In the genomic region with DNA sequence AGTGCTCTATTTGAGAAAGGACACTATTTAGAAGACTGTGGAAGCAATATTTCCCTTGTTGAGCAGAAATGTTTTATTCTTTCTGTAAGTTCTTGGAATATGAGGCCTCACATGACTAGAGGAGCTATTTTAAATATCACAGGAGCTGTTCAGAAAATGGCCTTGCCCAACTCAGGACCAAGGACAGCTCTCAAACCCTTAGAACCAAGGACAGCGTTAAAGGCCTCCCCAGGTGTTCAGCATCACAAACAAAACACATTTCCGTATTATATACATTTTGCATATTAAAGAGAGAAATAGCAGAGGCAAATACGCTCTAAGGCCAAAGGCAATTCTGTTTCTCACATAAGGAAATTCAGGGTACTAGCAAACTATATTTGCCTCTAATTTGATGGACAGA, we compare ENCODE assay signal across 15 cellular contexts.
DNase-seq lines count a peak whose midpoint lies in the region; ATAC-seq, FAIRE-seq and TF ChIP-seq lines count a peak whose summit lies in the region.
"Had no signal": no experiment of that assay in that cellular context is flagged by ENCODE, and none has a peak within 500 bp of the region (broad histone marks: within the 10 kb centered on the region; RNA-seq: fewer than 3 reads in every experiment).

No MANE protein-coding gene starts in this region.

- H3K27ac ChIP-seq in HEK293 (ENCODE audit: extremely low read depth, low read depth, low read length): no peak overlapping the region
- H3K27ac ChIP-seq in K562 (ENCODE audit: extremely low read depth, low read depth, low read length): no peak overlapping the region
- H3K27ac ChIP-seq: testis had no signal

- DNase-seq in M059J (ENCODE audit: low read depth): peak; percentile 11
- peak; percentile 15 to 37 (median 22) for DNase-seq in K562 (ENCODE audit: extremely low read depth in 1 of 4, low spot score in 3 of 4)
- peak; percentile 22 for DNase-seq in neural crest cell (ENCODE audit: low read depth, low spot score)
- no peak for DNase-seq in NCI-H1417 (lab: John Stamatoyannopoulos, UW)
- no peak for DNase-seq in activated naive CD4-positive, alpha-beta T cell (lab: John Stamatoyannopoulos, UW)
- no peak for DNase-seq in activated T-helper 2 cell treated with anti-CD3 and anti-CD28 coated beads, Interferon-gamma antibody, Interleukin-2, Interleukin-4, amounts not matched to agents 10 μg/mL and 5 μg/mL and 100 μg/mL, durations not matched to agents 14 hours and 24 hours and 36 hours (ENCODE audit: low spot score)
- DNase-seq: activated gamma-delta T cell treated with Interleukin-2 at 50 U/mL for 16 hours; CD4-positive, CD25-positive, alpha-beta regulatory T cell; left ventricle myocardium superior; NCI-H2107; T1000; testis had no signal

- peak; percentile 37 for FAIRE-seq in K562 (lab: Jason Lieb, UNC)
- FAIRE-seq: bronchial epithelial cell had no signal

- H2AFZ ChIP-seq in K562 (ENCODE audit: low read depth, low read length): no peak overlapping the region

- H3K4me2 ChIP-seq in K562 (ENCODE audit: insufficient read depth, low read length): no peak overlapping the region

- no peak overlapping the region for H3K4me3 Mint-ChIP-seq in neural crest cell
- H3K4me3 Mint-ChIP-seq in activated T-helper 2 cell treated with anti-CD3 and anti-CD28 coated beads, Interferon-gamma antibody, Interleukin-2, Interleukin-4, amounts not matched to agents 10 μg/mL and 5 μg/mL and 100 μg/mL, durations not matched to agents 14 hours and 24 hours and 36 hours (ENCODE audit: low read depth): no peak overlapping the region
- H3K4me3 Mint-ChIP-seq: CD4-positive, CD25-positive, alpha-beta regulatory T cell had no signal

- intact Hi-C loops in K562 (cut with micrococcal nuclease): no loop called here
- intact Hi-C loops in activated T-helper 2 cell treated with anti-CD3 and anti-CD28 coated beads, Interferon-gamma antibody, Interleukin-2, Interleukin-4, amounts not matched to agents 10 μg/mL and 5 μg/mL and 100 μg/mL, durations not matched to agents 14 hours and 24 hours and 36 hours (cut with micrococcal nuclease): no loop called here

- no peaks in the 10 kb centered on the region for H3K4me1 ChIP-seq in HEK293 (ENCODE audit: control insufficient read depth, insufficient read depth, low read length)
- H3K4me1 ChIP-seq in K562 (replicated peaks in 1 of 2; ENCODE audit: control insufficient read depth in 2 of 2, insufficient read depth in 2 of 2, low read length in 2 of 2): no peaks in the 10 kb centered on the region
- H3K4me1 ChIP-seq: testis had no signal

- TF ChIP-seq RAD21 in K562 (CRISPR knock-in tag; conservative IDR thresholded peaks at IDR 0.05 in 1 of 2, IDR thresholded peaks at IDR 0.05 in 1 of 2): no peak

- TF ChIP-seq EP300 in K562 (IDR thresholded peaks at IDR 0.05; ENCODE audit: low read length): no peak

- H3K27ac Mint-ChIP-seq in neural crest cell (ENCODE audit: unreplicated experiment): no peak overlapping the region
- H3K27ac Mint-ChIP-seq in activated T-helper 2 cell treated with anti-CD3 and anti-CD28 coated beads, Interferon-gamma antibody, Interleukin-2, Interleukin-4, amounts not matched to agents 10 μg/mL and 5 μg/mL and 100 μg/mL, durations not matched to agents 14 hours and 24 hours and 36 hours: no peak overlapping the region
- H3K27ac Mint-ChIP-seq: CD4-positive, CD25-positive, alpha-beta regulatory T cell had no signal

- peaks cover 19% of the 10 kb centered on the region for H3K4me1 Mint-ChIP-seq in neural crest cell
- H3K4me1 Mint-ChIP-seq in activated T-helper 2 cell treated with anti-CD3 and anti-CD28 coated beads, Interferon-gamma antibody, Interleukin-2, Interleukin-4, amounts not matched to agents 10 μg/mL and 5 μg/mL and 100 μg/mL, durations not matched to agents 14 hours and 24 hours and 36 hours (ENCODE audit: low read depth): no peaks in the 10 kb centered on the region
- H3K4me1 Mint-ChIP-seq: CD4-positive, CD25-positive, alpha-beta regulatory T cell had no signal

- H3K9me3 ChIP-seq in HEK293 (ENCODE audit: control insufficient read depth, insufficient read depth, low read depth, low read length): no peaks in the 10 kb centered on the region
- no peaks in the 10 kb centered on the region for H3K9me3 ChIP-seq in K562 (replicated peaks; ENCODE audit: control insufficient read depth, insufficient read depth, low read depth, low read length)
- H3K9me3 ChIP-seq: testis had no signal

- H3K9me3 Mint-ChIP-seq in neural crest cell: no peaks in the 10 kb centered on the region
- H3K9me3 Mint-ChIP-seq in activated T-helper 2 cell treated with anti-CD3 and anti-CD28 coated beads, Interferon-gamma antibody, Interleukin-2, Interleukin-4, amounts not matched to agents 10 μg/mL and 5 μg/mL and 100 μg/mL, durations not matched to agents 14 hours and 24 hours and 36 hours: no peaks in the 10 kb centered on the region

- no peaks in the 10 kb centered on the region for H4K20me1 ChIP-seq in K562 (replicated peaks; ENCODE audit: control insufficient read depth, insufficient read depth, low read length)

- H3K4me3 ChIP-seq in HEK293 (ENCODE audit: low read depth, low read length) (no peak overlapping the region), K562 (no peak overlapping the region)
- H3K4me3 ChIP-seq: testis had no signal

- in situ Hi-C loops in K562 (cut with MboI): no loop called here

- TF ChIP-seq CTCF in HEK293 (tag by site-specific recombination; IDR thresholded peaks at IDR 0.05): no peak
- TF ChIP-seq CTCF in K562 (IDR thresholded peaks at IDR 0.05 in 2 of 3, conservative IDR thresholded peaks at IDR 0.05 in 1 of 3; ENCODE audit: insufficient read depth in 2 of 3, low read depth in 1 of 3, low read length in 3 of 3): no peak
- TF ChIP-seq CTCF in neural crest cell (conservative IDR thresholded peaks at IDR 0.05): no peak

- WGBS in K562 (ENCODE audit: insufficient coverage, low coverage, missing lambda C conversion rate): 0% methylated on average over 3 of the region's 3 CpGs

- POLR2A ChIA-PET in HEK293 (lab: Yijun Ruan, JAX): interaction anchor here (0.6 kb wide), 3 partner anchors 51 to 208 kb away, joined by 3 to 4 read pairs (median 4); no protein-coding TSS in a partner anchor
- POLR2A ChIA-PET in K562 (lab: Yijun Ruan, JAX): interaction anchor here (1.1 kb wide), 1 partner anchor 17 kb away, joined by 5 read pairs; no protein-coding TSS in a partner anchor

- H3K36me3 ChIP-seq in HEK293 (ENCODE audit: control insufficient read depth in 2 of 2, insufficient read depth in 1 of 2, low read length in 2 of 2) (no peaks in the 10 kb centered on the region), K562 (ENCODE audit: control insufficient read depth, insufficient read depth, low read length) (no peaks in the 10 kb centered on the region)

- BruUV-seq in K562 (replicated peaks; lab: Mats Ljungman, UMichigan): no TSS peak

- no peaks in the 10 kb centered on the region for H3K36me3 Mint-ChIP-seq in neural crest cell (ENCODE audit: low read depth)
- no peaks in the 10 kb centered on the region for H3K36me3 Mint-ChIP-seq in activated T-helper 2 cell treated with anti-CD3 and anti-CD28 coated beads, Interferon-gamma antibody, Interleukin-2, Interleukin-4, amounts not matched to agents 10 μg/mL and 5 μg/mL and 100 μg/mL, durations not matched to agents 14 hours and 24 hours and 36 hours (ENCODE audit: low read depth)
- H3K36me3 Mint-ChIP-seq: CD4-positive, CD25-positive, alpha-beta regulatory T cell had no signal

- no peaks in the 10 kb centered on the region for H3K9me1 ChIP-seq in K562 (ENCODE audit: control insufficient read depth, insufficient read depth, low read length)

- no peak for ATAC-seq in K562
- ATAC-seq: left ventricle myocardium superior, Panc1 had no signal

- no peak for TF ChIP-seq POLR2A in K562 (conservative IDR thresholded peaks at IDR 0.05)

- H3K9ac ChIP-seq in K562 (ENCODE audit: insufficient read depth in 1 of 2, low read depth in 2 of 2, low read length in 2 of 2): no peak overlapping the region

- H3K27me3 ChIP-seq in K562 (ENCODE audit: control insufficient read depth in 2 of 2, insufficient read depth in 2 of 2, low read length in 2 of 2): no peaks in the 10 kb centered on the region
- H3K27me3 ChIP-seq: testis had no signal

- no peaks in the 10 kb centered on the region for H3K79me2 ChIP-seq in K562 (ENCODE audit: control insufficient read depth, insufficient read depth, low read length)

- no peaks in the 10 kb centered on the region for H3K27me3 Mint-ChIP-seq in neural crest cell (ENCODE audit: low read depth)
- no peaks in the 10 kb centered on the region for H3K27me3 Mint-ChIP-seq in activated T-helper 2 cell treated with anti-CD3 and anti-CD28 coated beads, Interferon-gamma antibody, Interleukin-2, Interleukin-4, amounts not matched to agents 10 μg/mL and 5 μg/mL and 100 μg/mL, durations not matched to agents 14 hours and 24 hours and 36 hours (ENCODE audit: low read depth)
- H3K27me3 Mint-ChIP-seq: CD4-positive, CD25-positive, alpha-beta regulatory T cell had no signal

- CTCF ChIA-PET in HEK293 (lab: Yijun Ruan, JAX): interaction anchor here (0.7 kb wide), 1 partner anchor 20 kb away, joined by 3 read pairs; no protein-coding TSS in a partner anchor
- CTCF ChIA-PET in K562 (lab: Yijun Ruan, JAX; ENCODE audit: low intra/inter-chr PET ratio): no interaction called here

TF ChIP-seq in HEK293, 187 proteins besides CTCF, POLR2A, EP300 and RAD21 (continues in another document):
- TF ChIP-seq ZNF514 (tag by site-specific recombination; IDR thresholded peaks at IDR 0.05): no peak

TF ChIP-seq in K562, 482 proteins besides CTCF, POLR2A, EP300 and RAD21 (continues in another document):
- TF ChIP-seq MIER1 (IDR thresholded peaks at IDR 0.05; ENCODE audit: low read depth) (peak; percentile 87), NFRKB (IDR thresholded peaks at IDR 0.05; ENCODE audit: low read depth) (no peak)
- TF ChIP-seq, protein P1, sequence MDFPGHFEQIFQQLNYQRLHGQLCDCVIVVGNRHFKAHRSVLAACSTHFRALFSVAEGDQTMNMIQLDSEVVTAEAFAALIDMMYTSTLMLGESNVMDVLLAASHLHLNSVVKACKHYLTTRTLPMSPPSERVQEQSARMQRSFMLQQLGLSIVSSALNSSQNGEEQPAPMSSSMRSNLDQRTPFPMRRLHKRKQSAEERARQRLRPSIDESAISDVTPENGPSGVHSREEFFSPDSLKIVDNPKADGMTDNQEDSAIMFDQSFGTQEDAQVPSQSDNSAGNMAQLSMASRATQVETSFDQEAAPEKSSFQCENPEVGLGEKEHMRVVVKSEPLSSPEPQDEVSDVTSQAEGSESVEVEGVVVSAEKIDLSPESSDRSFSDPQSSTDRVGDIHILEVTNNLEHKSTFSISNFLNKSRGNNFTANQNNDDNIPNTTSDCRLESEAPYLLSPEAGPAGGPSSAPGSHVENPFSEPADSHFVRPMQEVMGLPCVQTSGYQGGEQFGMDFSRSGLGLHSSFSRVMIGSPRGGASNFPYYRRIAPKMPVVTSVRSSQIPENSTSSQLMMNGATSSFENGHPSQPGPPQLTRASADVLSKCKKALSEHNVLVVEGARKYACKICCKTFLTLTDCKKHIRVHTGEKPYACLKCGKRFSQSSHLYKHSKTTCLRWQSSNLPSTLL (IDR thresholded peaks at IDR 0.05): no peak

Comparison
In these comparisons a context has a peak if more than half of its experiments do, and no peak if none do; other contexts are left out.
1. DNase-seq: peak in M059J (single experiment), K562 (4 of 4) and neural crest cell (single experiment); none in NCI-H1417 (0 of 3), activated naive CD4-positive, alpha-beta T cell (0 of 4) and activated T-helper 2 cell treated with anti-CD3 and anti-CD28 coated beads, Interferon-gamma antibody, Interleukin-2, Interleukin-4, amounts not matched to agents 10 μg/mL and 5 μg/mL and 100 μg/mL, durations not matched to agents 14 hours and 24 hours and 36 hours (single experiment).
2. Of the 44 proteins assayed by ChIP-seq in both K562 and HEK293: peak only in K562: none; only in HEK293: none; in both: REST; in neither: 42; mixed calls (peak in some experiments, not most) for 1.